Comparison of ENCODE assay signal across 25 cellular contexts in genomic region chr20:50017160-50017559, GRCh38. TPM values are rescaled to one million over a fixed set of nuclear protein-coding genes. Genes with fewer than 3 reads are reported as not detected.
"Had no signal": no experiment of that assay in that cellular context is flagged by ENCODE, and none has a peak within 500 bp of the region (broad histone marks: within the 10 kb centered on the region; RNA-seq: fewer than 3 reads in every experiment).

No MANE protein-coding gene starts in this region.

- H3K4me3 ChIP-seq: right atrium auricular region, smooth muscle cell, testis had no signal

- H3K4me3 Mint-ChIP-seq: activated CD4-positive, alpha-beta T cell treated with anti-CD3 and anti-CD28 coated beads, Interleukin-2, amount 10 ng/mL, durations not matched to agents 24 days and 14 days; activated CD8-positive, alpha-beta T cell treated with anti-CD3 and anti-CD28 coated beads, Interleukin-2, amount 10 ng/mL, durations not matched to agents 7 days and 5 days; activated naive CD8-positive, alpha-beta T cell treated with anti-CD3 and anti-CD28 coated beads for 36 hours; activated T-cell treated with anti-CD3 and anti-CD28 coated beads, Interleukin-2, amount 50 U/mL, for 72 hours; effector memory CD8-positive, alpha-beta T cell; natural killer cell treated with Interleukin-12 subunit alpha and Interleukin-12 subunit beta and Interleukin-15 and Interleukin-18, amount 100 ng/mL, for 72 hours; stimulated activated naive CD8-positive, alpha-beta T cell treated with anti-CD3 and anti-CD28 coated beads, Interleukin-15, amount 100 ng/mL, for 72 hours had no signal

- DNase-seq: activated CD4-positive, alpha-beta T cell treated with anti-CD3 and anti-CD28 coated beads, Interleukin-2, amount 10 ng/mL, durations not matched to agents 24 days and 14 days; activated CD4-positive, CD25-positive, alpha-beta regulatory T cell; activated CD8-positive, alpha-beta memory T cell treated with anti-CD3 and anti-CD28 coated beads, Interleukin-2, amount 50 U/mL, for 48 hours; activated CD8-positive, alpha-beta T cell treated with anti-CD3 and anti-CD28 coated beads, Interleukin-2, amount 10 ng/mL, durations not matched to agents 7 days and 5 days; activated gamma-delta T cell treated with Interleukin-2 at 50 U/mL for 16 hours; activated naive CD8-positive, alpha-beta T cell treated with anti-CD3 and anti-CD28 coated beads for 36 hours; activated T-cell treated with anti-CD3 and anti-CD28 coated beads, Interleukin-2, amount 50 U/mL, for 72 hours; dermis blood vessel endothelial cell; effector memory CD8-positive, alpha-beta T cell; head of caudate nucleus; islet precursor cell; mammary epithelial cell; nucleus accumbens; stimulated activated CD4-positive, alpha-beta T cell treated with anti-CD3 and anti-CD28 coated beads, Interleukin-4, amount 100 ng/mL, for 4 hours; stimulated activated CD8-positive, alpha-beta memory T cell treated with anti-CD3 and anti-CD28 coated beads, Interleukin-4, amount 100 ng/mL, for 48 hours; stimulated activated naive CD8-positive, alpha-beta T cell treated with anti-CD3 and anti-CD28 coated beads, Interleukin-15, amount 100 ng/mL, for 72 hours; SW 1271; testis had no signal

- H3K36me3 Mint-ChIP-seq: activated naive CD8-positive, alpha-beta T cell treated with anti-CD3 and anti-CD28 coated beads for 36 hours; natural killer cell treated with Interleukin-12 subunit alpha and Interleukin-12 subunit beta and Interleukin-15 and Interleukin-18, amount 100 ng/mL, for 72 hours had no signal

- H3K27me3 ChIP-seq: right atrium auricular region, testis had no signal

- H3K9me3 ChIP-seq: right atrium auricular region, testis had no signal

- H3K36me3 ChIP-seq: right atrium auricular region had no signal

- H3K27ac ChIP-seq: epithelial cell of prostate, right atrium auricular region, testis had no signal

- H3K9me3 Mint-ChIP-seq: activated CD4-positive, alpha-beta T cell treated with anti-CD3 and anti-CD28 coated beads, Interleukin-2, amount 10 ng/mL, durations not matched to agents 24 days and 14 days; activated naive CD8-positive, alpha-beta T cell treated with anti-CD3 and anti-CD28 coated beads for 36 hours; activated T-cell treated with anti-CD3 and anti-CD28 coated beads, Interleukin-2, amount 50 U/mL, for 72 hours; effector memory CD8-positive, alpha-beta T cell; natural killer cell treated with Interleukin-12 subunit alpha and Interleukin-12 subunit beta and Interleukin-15 and Interleukin-18, amount 100 ng/mL, for 72 hours; stimulated activated naive CD8-positive, alpha-beta T cell treated with anti-CD3 and anti-CD28 coated beads, Interleukin-15, amount 100 ng/mL, for 72 hours had no signal

- ATAC-seq: activated CD8-positive, alpha-beta T cell treated with anti-CD3 and anti-CD28 coated beads, Interleukin-2, amount 10 ng/mL, durations not matched to agents 7 days and 5 days; activated T-cell treated with anti-CD3 and anti-CD28 coated beads, Interleukin-2, amount 50 U/mL, for 72 hours; effector memory CD8-positive, alpha-beta T cell; left lobe of liver; natural killer cell treated with Interleukin-12 subunit alpha and Interleukin-12 subunit beta and Interleukin-15 and Interleukin-18, amount 100 ng/mL, for 72 hours; stimulated activated naive CD8-positive, alpha-beta T cell treated with anti-CD3 and anti-CD28 coated beads, Interleukin-15, amount 100 ng/mL, for 72 hours had no signal

- H3K27ac Mint-ChIP-seq: activated CD4-positive, alpha-beta T cell treated with anti-CD3 and anti-CD28 coated beads, Interleukin-2, amount 10 ng/mL, durations not matched to agents 24 days and 14 days; activated CD8-positive, alpha-beta T cell treated with anti-CD3 and anti-CD28 coated beads, Interleukin-2, amount 10 ng/mL, durations not matched to agents 7 days and 5 days; activated naive CD8-positive, alpha-beta T cell treated with anti-CD3 and anti-CD28 coated beads for 36 hours; activated T-cell treated with anti-CD3 and anti-CD28 coated beads, Interleukin-2, amount 50 U/mL, for 72 hours; effector memory CD8-positive, alpha-beta T cell; natural killer cell treated with Interleukin-12 subunit alpha and Interleukin-12 subunit beta and Interleukin-15 and Interleukin-18, amount 100 ng/mL, for 72 hours; progenitor cell of endocrine pancreas had no signal

- H3K4me2 ChIP-seq: smooth muscle cell had no signal

RNA-seq across cellular contexts. Expression of gene SNAI1, which starts 34.4 kb away (rescaled TPM):
- total RNA-seq: frontal cortex, mammary epithelial cell had no signal
